In genomic region chr2:137357641-137358040, GRCh38 we compare ENCODE assay signal across 26 cellular contexts.
DNase-seq lines count a peak whose midpoint lies in the region; ATAC-seq, FAIRE-seq and TF ChIP-seq lines count a peak whose summit lies in the region.
"Had no signal": no experiment of that assay in that cellular context is flagged by ENCODE, and none has a peak within 500 bp of the region (broad histone marks: within the 10 kb centered on the region; RNA-seq: fewer than 3 reads in every experiment).

No MANE protein-coding gene starts in this region.

- no peak for TF ChIP-seq EP300 in HepG2 (IDR thresholded peaks at IDR 0.05; ENCODE audit: low read depth in 2 of 2, low read length in 2 of 2)
- TF ChIP-seq EP300 in HepG2 (CRISPR knock-in tag; IDR thresholded peaks at IDR 0.05; ENCODE audit: borderline replicate concordance): no peak
- no peak for TF ChIP-seq EP300 in H1 (IDR thresholded peaks at IDR 0.05; ENCODE audit: borderline replicate concordance in 1 of 2, low read depth in 2 of 2, low read length in 2 of 2)

- no peak overlapping the region for H3K4ac ChIP-seq in H1 (replicated peaks; ENCODE audit: insufficient read length, low read depth, low read length)

- H2BK15ac ChIP-seq in H1 (ENCODE audit: low read length): no peak overlapping the region

- H3K56ac ChIP-seq in H1 (replicated peaks; ENCODE audit: insufficient read length, low read depth, low read length): no peak overlapping the region

- H3K4me1 Mint-ChIP-seq in type B pancreatic cell (ENCODE audit: unreplicated experiment): no peaks in the 10 kb centered on the region
- no peaks in the 10 kb centered on the region for H3K4me1 Mint-ChIP-seq in activated T-helper 2 cell treated with anti-CD3 and anti-CD28 coated beads, Interferon-gamma antibody, Interleukin-2, Interleukin-4, amounts not matched to agents 10 μg/mL and 5 μg/mL and 100 μg/mL, durations not matched to agents 14 hours and 24 hours and 36 hours (ENCODE audit: low read depth)
- H3K4me1 Mint-ChIP-seq: CD4-positive, CD25-positive, alpha-beta regulatory T cell had no signal

- H3K4me3 ChIP-seq in HepG2 (replicated peaks in 1 of 3; ENCODE audit: insufficient read depth in 1 of 3, low read depth in 2 of 3, low read length in 3 of 3) (no peak overlapping the region), right lobe of liver (no peak overlapping the region), H1 (ENCODE audit: extremely low read depth in 1 of 4, insufficient read depth in 2 of 4, low read depth in 3 of 4, low read length in 4 of 4) (no peak overlapping the region)
- H3K4me3 ChIP-seq: BLaER1, PC-9 had no signal

- intact Hi-C loops in HepG2 (cut with micrococcal nuclease; ENCODE audit: unreplicated experiment): no loop called here
- intact Hi-C loops in right lobe of liver (cut with DNase I): no loop called here
- intact Hi-C loops in activated T-helper 2 cell treated with anti-CD3 and anti-CD28 coated beads, Interferon-gamma antibody, Interleukin-2, Interleukin-4, amounts not matched to agents 10 μg/mL and 5 μg/mL and 100 μg/mL, durations not matched to agents 14 hours and 24 hours and 36 hours (cut with micrococcal nuclease): no loop called here

- no peaks in the 10 kb centered on the region for H3K36me3 Mint-ChIP-seq in type B pancreatic cell
- no peaks in the 10 kb centered on the region for H3K36me3 Mint-ChIP-seq in activated T-helper 2 cell treated with anti-CD3 and anti-CD28 coated beads, Interferon-gamma antibody, Interleukin-2, Interleukin-4, amounts not matched to agents 10 μg/mL and 5 μg/mL and 100 μg/mL, durations not matched to agents 14 hours and 24 hours and 36 hours (ENCODE audit: low read depth)
- H3K36me3 Mint-ChIP-seq: CD4-positive, CD25-positive, alpha-beta regulatory T cell had no signal

- H3K9ac ChIP-seq in HepG2 (ENCODE audit: insufficient read depth, low read depth, low read length) (no peak overlapping the region), H1 (replicated peaks in 1 of 4; ENCODE audit: extremely low read depth in 1 of 4, low read depth in 3 of 4, low read length in 3 of 4) (no peak overlapping the region)
- H3K9ac ChIP-seq: BLaER1 had no signal

- H2BK5ac ChIP-seq in H1 (ENCODE audit: low read depth, low read length): no peak overlapping the region

- peak overlapping the region; percentile 45 for H3K27ac Mint-ChIP-seq in type B pancreatic cell
- H3K27ac Mint-ChIP-seq in activated T-helper 2 cell treated with anti-CD3 and anti-CD28 coated beads, Interferon-gamma antibody, Interleukin-2, Interleukin-4, amounts not matched to agents 10 μg/mL and 5 μg/mL and 100 μg/mL, durations not matched to agents 14 hours and 24 hours and 36 hours: no peak overlapping the region
- H3K27ac Mint-ChIP-seq: CD4-positive, CD25-positive, alpha-beta regulatory T cell had no signal

- no peak for FAIRE-seq in HepG2 (lab: Jason Lieb, UNC)
- no peak for FAIRE-seq in H1 (lab: Jason Lieb, UNC)
- FAIRE-seq: GM12892, GM19239 had no signal

- H3K18ac ChIP-seq in H1 (ENCODE audit: extremely low read depth, low read length): no peak overlapping the region

- H2BK12ac ChIP-seq in H1 (ENCODE audit: low read depth, low read length): no peak overlapping the region

- no peaks in the 10 kb centered on the region for H3K79me2 ChIP-seq in HepG2 (ENCODE audit: insufficient read depth, low read length)
- H3K79me2 ChIP-seq in H1 (ENCODE audit: control insufficient read depth in 1 of 2, insufficient read depth in 2 of 2, low read length in 2 of 2): no peaks in the 10 kb centered on the region

- no peaks in the 10 kb centered on the region for H3K4me1 ChIP-seq in HepG2 (ENCODE audit: insufficient read depth, low read length)
- H3K4me1 ChIP-seq in right lobe of liver: no peaks in the 10 kb centered on the region
- H3K4me1 ChIP-seq in H1 (replicated peaks in 1 of 4; ENCODE audit: control insufficient read depth in 3 of 4, insufficient read depth in 4 of 4, low read length in 3 of 4): peaks cover 0 to 12% (median 5%) of the 10 kb centered on the region in 4 experiments; a peak in 5 of 7 replicates
- H3K4me1 ChIP-seq: BLaER1 had no signal

- H3K9me3 Mint-ChIP-seq in type B pancreatic cell: peaks cover 6% of the 10 kb centered on the region
- H3K9me3 Mint-ChIP-seq in activated T-helper 2 cell treated with anti-CD3 and anti-CD28 coated beads, Interferon-gamma antibody, Interleukin-2, Interleukin-4, amounts not matched to agents 10 μg/mL and 5 μg/mL and 100 μg/mL, durations not matched to agents 14 hours and 24 hours and 36 hours: peaks cover 15% of the 10 kb centered on the region

- no peaks in the 10 kb centered on the region; the same call in 1 of the 2 replicates for H3K23me2 ChIP-seq in H1 (ENCODE audit: low read depth, low read length)

- TF ChIP-seq RAD21 in HepG2 (CRISPR knock-in tag; IDR thresholded peaks at IDR 0.05): no peak
- no peak for TF ChIP-seq RAD21 in H1 (IDR thresholded peaks at IDR 0.05 in 1 of 2, conservative IDR thresholded peaks at IDR 0.05 in 1 of 2; ENCODE audit: low read depth in 2 of 2, low read length in 2 of 2)

- no peak overlapping the region for H4K5ac ChIP-seq in H1 (ENCODE audit: insufficient read length, low read depth, low read length)

- BruUV-seq in HepG2 (replicated peaks; lab: Mats Ljungman, UMichigan): no TSS peak

- in situ Hi-C loops in HepG2 (cut with HindIII; ENCODE audit: extremely low pct_ligation_motif_present, low pct_unique_long_range_greater_than_20kb): no loop called here

- no peak overlapping the region for H2BK120ac ChIP-seq in H1 (replicated peaks; ENCODE audit: low read depth, low read length)

- ATAC-seq in HepG2: no peak
- no peak for ATAC-seq in right lobe of liver
- ATAC-seq in HG03196 (IDR thresholded peaks at IDR 0.05; ENCODE audit: unreplicated experiment): no peak
- no peak for ATAC-seq in GM18870 (IDR thresholded peaks at IDR 0.05; ENCODE audit: unreplicated experiment)

- no peaks in the 10 kb centered on the region for H3K36me3 ChIP-seq in HepG2 (replicated peaks in 1 of 2; ENCODE audit: control insufficient read depth in 1 of 2, insufficient read depth in 2 of 2, low read length in 2 of 2)
- H3K36me3 ChIP-seq in right lobe of liver: no peaks in the 10 kb centered on the region
- H3K36me3 ChIP-seq in H1 (ENCODE audit: control insufficient read depth in 2 of 4, insufficient read depth in 4 of 4, low read length in 3 of 4): no peaks in the 10 kb centered on the region; a peak in 1 of 8 replicates
- H3K36me3 ChIP-seq: BLaER1 had no signal

- H2AFZ ChIP-seq in HepG2 (ENCODE audit: low read length): no peak overlapping the region
- peak overlapping the region; percentile 64 for H2AFZ ChIP-seq in H1 (ENCODE audit: low read length)
- H2AFZ ChIP-seq: PC-9 had no signal

- no peak overlapping the region for H3K23ac ChIP-seq in H1 (ENCODE audit: insufficient read length)

- H3K4me3 Mint-ChIP-seq in type B pancreatic cell: peak overlapping the region; percentile 2
- H3K4me3 Mint-ChIP-seq in activated T-helper 2 cell treated with anti-CD3 and anti-CD28 coated beads, Interferon-gamma antibody, Interleukin-2, Interleukin-4, amounts not matched to agents 10 μg/mL and 5 μg/mL and 100 μg/mL, durations not matched to agents 14 hours and 24 hours and 36 hours (ENCODE audit: low read depth): no peak overlapping the region
- H3K4me3 Mint-ChIP-seq: CD4-positive, CD25-positive, alpha-beta regulatory T cell had no signal

- CTCF ChIA-PET in HepG2 (lab: Yijun Ruan, JAX; ENCODE audit: low intra/inter-chr PET ratio, low total read pairs): no interaction called here
- CTCF ChIA-PET in H1 (lab: Charles Lee; ENCODE audit: partially characterized antibody): no interaction called here

- H3K27me3 ChIP-seq in HepG2 (ENCODE audit: control insufficient read depth in 1 of 2, insufficient read depth in 2 of 2, low read length in 2 of 2) (no peaks in the 10 kb centered on the region), right lobe of liver (no peaks in the 10 kb centered on the region), H1 (replicated peaks in 1 of 4; ENCODE audit: control insufficient read depth in 3 of 4, extremely low read depth in 1 of 4, insufficient read depth in 3 of 4, low read length in 3 of 4) (no peaks in the 10 kb centered on the region)
- H3K27me3 ChIP-seq: BLaER1 had no signal

- POLR2A ChIA-PET in HepG2 (lab: Yijun Ruan, JAX): no interaction called here
- POLR2A ChIA-PET in H1 (lab: Charles Lee; ENCODE audit: partially characterized antibody): no interaction called here

- DNase-seq in HepG2 (ENCODE audit: low spot score) (no peak), right lobe of liver (no peak), RPMI7951 (ENCODE audit: low read depth) (peak; percentile 9), H1 (ENCODE audit: low read depth in 1 of 2, low spot score in 2 of 2) (no peak), type B pancreatic cell (ENCODE audit: extremely low spot score, unreplicated experiment) (no peak)
- DNase-seq in activated T-helper 2 cell treated with anti-CD3 and anti-CD28 coated beads, Interferon-gamma antibody, Interleukin-2, Interleukin-4, amounts not matched to agents 10 μg/mL and 5 μg/mL and 100 μg/mL, durations not matched to agents 14 hours and 24 hours and 36 hours (ENCODE audit: low spot score): no peak
- DNase-seq: CD4-positive, CD25-positive, alpha-beta regulatory T cell; DMS153; DND-41; HCEC 1CT; MV-4-11; NCI-H1105; NCI-H146; NCI-H1930; NCI-H2107; NCI-H446; NCI-H524 treated with DMSO at 0.1 percent for 48 hours; NCI-H774; PC-9; RPMI8226; SHP77 had no signal

- H3K14ac ChIP-seq in H1 (ENCODE audit: insufficient read length): no peak overlapping the region

- H4K20me1 ChIP-seq in HepG2 (ENCODE audit: insufficient read depth, low read length) (no peaks in the 10 kb centered on the region), H1 (replicated peaks in 1 of 2; ENCODE audit: control insufficient read depth in 1 of 2, insufficient read depth in 2 of 2, low read length in 2 of 2) (no peaks in the 10 kb centered on the region)
- H4K20me1 ChIP-seq: BLaER1 had no signal

- H3K4me2 ChIP-seq in HepG2 (ENCODE audit: low read depth, low read length) (no peak overlapping the region), H1 (ENCODE audit: insufficient read depth in 1 of 2, low read depth in 2 of 2, low read length in 2 of 2) (no peak overlapping the region)
- H3K4me2 ChIP-seq: BLaER1, PC-9 had no signal

- H3K9me3 ChIP-seq in HepG2 (ENCODE audit: low read length) (peaks cover 14% of the 10 kb centered on the region; the same call in 1 of the 2 replicates), right lobe of liver (no peaks in the 10 kb centered on the region), H1 (ENCODE audit: insufficient read depth in 2 of 2, low read depth in 1 of 2, low read length in 1 of 2) (peaks cover 8 to 13% of the 10 kb centered on the region in 2 experiments; a peak in 3 of 4 replicates)

- no peaks in the 10 kb centered on the region for H3K79me1 ChIP-seq in H1 (ENCODE audit: low read depth, low read length)

- no peak for TF ChIP-seq POLR2A in HepG2 (IDR thresholded peaks at IDR 0.05; ENCODE audit: insufficient read depth in 1 of 2, low read depth in 2 of 2, low read length in 2 of 2)
- no peak for TF ChIP-seq POLR2A in right lobe of liver (IDR thresholded peaks at IDR 0.05)
- no peak for TF ChIP-seq POLR2A in H1 (IDR thresholded peaks at IDR 0.05; ENCODE audit: control extremely low read depth in 1 of 2, low read depth in 2 of 2, low read length in 2 of 2)

- no peak overlapping the region for H2BK20ac ChIP-seq in H1 (ENCODE audit: low read length)

- H4K8ac ChIP-seq in H1 (ENCODE audit: extremely low read depth, insufficient read depth, low read length): no peak overlapping the region

- peaks cover 3% of the 10 kb centered on the region for H3K27me3 Mint-ChIP-seq in type B pancreatic cell
- no peaks in the 10 kb centered on the region for H3K27me3 Mint-ChIP-seq in activated T-helper 2 cell treated with anti-CD3 and anti-CD28 coated beads, Interferon-gamma antibody, Interleukin-2, Interleukin-4, amounts not matched to agents 10 μg/mL and 5 μg/mL and 100 μg/mL, durations not matched to agents 14 hours and 24 hours and 36 hours (ENCODE audit: low read depth)
- H3K27me3 Mint-ChIP-seq: CD4-positive, CD25-positive, alpha-beta regulatory T cell had no signal

- TF ChIP-seq CTCF in HepG2 (CRISPR knock-in tag; IDR thresholded peaks at IDR 0.05) (no peak), right lobe of liver (IDR thresholded peaks at IDR 0.05) (no peak), H1 (IDR thresholded peaks at IDR 0.05; ENCODE audit: control extremely low read depth in 1 of 3, insufficient read depth in 1 of 3, low read depth in 1 of 3, low read length in 3 of 3) (no peak), type B pancreatic cell (conservative IDR thresholded peaks at IDR 0.05) (no peak)

- H4K91ac ChIP-seq in H1 (replicated peaks; ENCODE audit: insufficient read length, low read length): no peak overlapping the region

- no peak overlapping the region for H2AK5ac ChIP-seq in H1 (ENCODE audit: low read depth, low read length)

- H3K27ac ChIP-seq in HepG2 (ENCODE audit: extremely low read length, insufficient read depth, low read length): no peak overlapping the region
- no peak overlapping the region for H3K27ac ChIP-seq in right lobe of liver
- no peak overlapping the region for H3K27ac ChIP-seq in H1 (ENCODE audit: low read depth, low read length)
- H3K27ac ChIP-seq: BLaER1, PC-9 had no signal

Comparison
In these comparisons a context has a peak if more than half of its experiments do, and no peak if none do; other contexts are left out.
1. Of the 41 proteins assayed by ChIP-seq in both HepG2 and H1: peak only in HepG2: CEBPB; only in H1: none; in both: none; in neither: 40.